ENCODE assay signal across 8 cellular contexts in the genomic region with DNA sequence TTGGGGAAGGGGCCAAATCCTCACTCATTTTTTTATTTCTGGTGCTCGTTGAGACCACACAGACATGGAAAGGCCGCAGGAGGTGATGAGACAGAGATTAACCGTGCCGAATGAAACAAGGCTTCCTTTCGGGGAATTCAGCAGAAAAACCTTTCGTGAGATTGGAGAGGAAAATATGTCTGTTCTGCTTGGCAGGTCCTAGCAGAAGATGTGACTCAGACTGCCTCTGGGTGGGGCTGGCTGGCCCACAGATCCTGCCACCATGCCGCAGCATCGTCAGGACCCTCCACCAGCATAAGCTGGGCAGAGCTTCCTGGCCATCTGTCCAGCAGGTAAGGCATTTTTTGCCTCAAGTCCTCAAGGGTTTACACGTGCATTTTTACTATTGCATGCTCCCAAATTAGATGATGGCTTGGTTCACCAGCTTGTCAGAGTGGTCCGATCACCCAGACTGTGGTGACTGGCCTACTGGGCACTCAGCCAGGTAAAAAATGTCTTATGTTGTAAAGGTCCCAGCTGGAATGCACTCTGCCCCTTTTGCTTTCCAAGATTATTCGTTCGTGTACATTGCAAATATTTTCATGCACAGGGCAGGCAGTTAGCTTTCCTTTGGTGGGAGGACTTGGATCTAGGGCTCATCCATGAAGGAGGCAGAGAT. TPM values are rescaled to one million over a fixed set of nuclear protein-coding genes. Genes with fewer than 3 reads are reported as not detected.
A peak's percentile ranks its signal among the peaks of the same experiment; 100 is the strongest.
DNase-seq lines count a peak whose midpoint lies in the region; ATAC-seq, FAIRE-seq and TF ChIP-seq lines count a peak whose summit lies in the region.

No MANE protein-coding gene starts in this region.

- no peak overlapping the region for H3K14ac ChIP-seq in H1 (ENCODE audit: insufficient read length)

- peak overlapping the region; percentile 100 for H3K4me3 Mint-ChIP-seq in activated CD4-positive, alpha-beta T cell treated with anti-CD3 and anti-CD28 coated beads, Interleukin-2, amount 10 ng/mL, durations not matched to agents 7 days and 5 days
- peak overlapping the region; percentile 93 to 100 (median 100) for H3K4me3 Mint-ChIP-seq in naive B cell
- H3K4me3 Mint-ChIP-seq in stimulated activated effector memory CD8-positive, alpha-beta T cell treated with anti-CD3 and anti-CD28 coated beads, Interleukin-12 subunit alpha, Interleukin-12 subunit beta, amount 100 ng/mL, for 72 hours, result peak overlapping the region; percentile 94

- H3K56ac ChIP-seq in H1 (replicated peaks; ENCODE audit: insufficient read length, low read depth, low read length), result no peak overlapping the region

- ATAC-seq in GM18867 (IDR thresholded peaks at IDR 0.05; ENCODE audit: unreplicated experiment), result peak; percentile 43
- ATAC-seq in naive B cell (ENCODE audit: low read depth in 2 of 2), result no peak
- ATAC-seq in stimulated activated effector memory CD8-positive, alpha-beta T cell treated with anti-CD3 and anti-CD28 coated beads, Interleukin-12 subunit alpha, Interleukin-12 subunit beta, amount 100 ng/mL, for 72 hours, result peak; percentile 70

- TF ChIP-seq POLR2A in H1 (IDR thresholded peaks at IDR 0.05; ENCODE audit: control extremely low read depth in 1 of 2, low read depth in 2 of 2, low read length in 2 of 2), result no peak

- POLR2A ChIA-PET in activated CD4-positive, alpha-beta T cell treated with anti-CD3 and anti-CD28 coated beads, Interleukin-2, amount 10 ng/mL, durations not matched to agents 7 days and 5 days (lab: Charles Lee), result interaction anchor here (0.8 to 1.6 kb wide), 3 partner anchors 19 to 32 kb away, joined by 5 to 6 read pairs (median 5); a partner anchor contains a TSS
- POLR2A ChIA-PET in H1 (lab: Charles Lee; ENCODE audit: partially characterized antibody), result interaction anchor here (0.8 to 3.3 kb wide), 14 partner anchors 9 to 48 kb away, joined by 3 to 30 read pairs (median 12); a partner anchor contains a TSS

- no peak overlapping the region for H2AK5ac ChIP-seq in H1 (ENCODE audit: low read depth, low read length)

- H3K4me1 ChIP-seq in H1 (replicated peaks in 1 of 4; ENCODE audit: control insufficient read depth in 3 of 4, insufficient read depth in 4 of 4, low read length in 3 of 4), result peaks cover 0 to 10% (median 8%) of the 10 kb centered on the region in 4 experiments; a peak in 6 of 7 replicates

- peak overlapping the region; percentile 93 to 100 for H3K4me2 ChIP-seq in H1 (ENCODE audit: insufficient read depth in 1 of 2, low read depth in 2 of 2, low read length in 2 of 2)

- H3K9me3 Mint-ChIP-seq in activated CD4-positive, alpha-beta T cell treated with anti-CD3 and anti-CD28 coated beads, Interleukin-2, amount 10 ng/mL, durations not matched to agents 7 days and 5 days, result no peaks in the 10 kb centered on the region
- H3K9me3 Mint-ChIP-seq in naive B cell, result no peaks in the 10 kb centered on the region
- H3K9me3 Mint-ChIP-seq in stimulated activated effector memory CD8-positive, alpha-beta T cell treated with anti-CD3 and anti-CD28 coated beads, Interleukin-12 subunit alpha, Interleukin-12 subunit beta, amount 100 ng/mL, for 72 hours, result no peaks in the 10 kb centered on the region

- peaks cover 9 to 18% (median 12%) of the 10 kb centered on the region in 4 experiments; a peak in 7 of 8 replicates for H3K36me3 ChIP-seq in H1 (ENCODE audit: control insufficient read depth in 2 of 4, insufficient read depth in 4 of 4, low read length in 3 of 4)

- H2BK20ac ChIP-seq in H1 (ENCODE audit: low read length), result 0 out of 2 replicates have a peak overlapping the region, but pooled peaks have one; percentile 61

- peak in 1 of 3 experiments; percentile 9; a peak in 1 of 4 replicates for TF ChIP-seq CTCF in H1 (IDR thresholded peaks at IDR 0.05; ENCODE audit: control extremely low read depth in 1 of 3, insufficient read depth in 1 of 3, low read depth in 1 of 3, low read length in 3 of 3)

- peaks cover 17% of the 10 kb centered on the region for H3K23me2 ChIP-seq in H1 (ENCODE audit: low read depth, low read length)

- peak overlapping the region; percentile 79 to 98 (median 90); a peak in 7 of 8 replicates for H3K4me3 ChIP-seq in H1 (ENCODE audit: extremely low read depth in 1 of 4, insufficient read depth in 2 of 4, low read depth in 3 of 4, low read length in 4 of 4)

- no peak overlapping the region for H3K4ac ChIP-seq in H1 (replicated peaks; ENCODE audit: insufficient read length, low read depth, low read length)

- peak overlapping the region; percentile 55 for H2BK12ac ChIP-seq in H1 (ENCODE audit: low read depth, low read length)

- peak overlapping the region; percentile 53; the same call in 1 of the 2 replicates for H2BK15ac ChIP-seq in H1 (ENCODE audit: low read length)

- H4K20me1 ChIP-seq in H1 (replicated peaks in 1 of 2; ENCODE audit: control insufficient read depth in 1 of 2, insufficient read depth in 2 of 2, low read length in 2 of 2), result peaks cover 0 to 5% of the 10 kb centered on the region in 2 experiments

- H3K79me2 ChIP-seq in H1 (ENCODE audit: control insufficient read depth in 1 of 2, insufficient read depth in 2 of 2, low read length in 2 of 2), result peaks cover 6 to 28% of the 10 kb centered on the region in 2 experiments; a peak in 3 of 4 replicates

- H4K91ac ChIP-seq in H1 (replicated peaks; ENCODE audit: insufficient read length, low read length), result no peak overlapping the region

- no peak overlapping the region for H4K5ac ChIP-seq in H1 (ENCODE audit: insufficient read length, low read depth, low read length)

- H3K27ac ChIP-seq in H1 (ENCODE audit: low read depth, low read length), result no peak overlapping the region

- CTCF ChIA-PET in activated CD4-positive, alpha-beta T cell treated with anti-CD3 and anti-CD28 coated beads, Interleukin-2, amount 10 ng/mL, durations not matched to agents 7 days and 5 days (lab: Charles Lee), result interaction anchor here (0.9 to 3.3 kb wide), 10 partner anchors 8 to 195 kb away, joined by 3 to 18 read pairs (median 4); a partner anchor contains a TSS
- CTCF ChIA-PET in H1 (lab: Charles Lee; ENCODE audit: partially characterized antibody), result interaction anchor here (0.7 to 21.5 kb wide), 10 partner anchors 11 to 160 kb away, joined by 3 to 247 read pairs (median 4); a partner anchor contains a TSS

- H3K4me1 Mint-ChIP-seq in activated CD4-positive, alpha-beta T cell treated with anti-CD3 and anti-CD28 coated beads, Interleukin-2, amount 10 ng/mL, durations not matched to agents 7 days and 5 days, result peaks cover 38% of the 10 kb centered on the region
- peaks cover 23 to 42% (median 31%) of the 10 kb centered on the region in 3 donors for H3K4me1 Mint-ChIP-seq in naive B cell
- peaks cover 49% of the 10 kb centered on the region for H3K4me1 Mint-ChIP-seq in stimulated activated effector memory CD8-positive, alpha-beta T cell treated with anti-CD3 and anti-CD28 coated beads, Interleukin-12 subunit alpha, Interleukin-12 subunit beta, amount 100 ng/mL, for 72 hours

- H3K23ac ChIP-seq in H1 (ENCODE audit: insufficient read length), result no peak overlapping the region

- peak overlapping the region; percentile 100 for H3K27ac Mint-ChIP-seq in activated CD4-positive, alpha-beta T cell treated with anti-CD3 and anti-CD28 coated beads, Interleukin-2, amount 10 ng/mL, durations not matched to agents 7 days and 5 days
- H3K27ac Mint-ChIP-seq in naive B cell, result peak overlapping the region; percentile 34 to 96 (median 86)
- peak overlapping the region; percentile 99 for H3K27ac Mint-ChIP-seq in stimulated activated effector memory CD8-positive, alpha-beta T cell treated with anti-CD3 and anti-CD28 coated beads, Interleukin-12 subunit alpha, Interleukin-12 subunit beta, amount 100 ng/mL, for 72 hours

- TF ChIP-seq EP300 in H1 (IDR thresholded peaks at IDR 0.05; ENCODE audit: borderline replicate concordance in 1 of 2, low read depth in 2 of 2, low read length in 2 of 2), result no peak

- no peak overlapping the region; the same call in 1 of the 2 replicates for H2BK5ac ChIP-seq in H1 (ENCODE audit: low read depth, low read length)

- no peaks in the 10 kb centered on the region; the same call in 1 of the 2 replicates for H3K79me1 ChIP-seq in H1 (ENCODE audit: low read depth, low read length)

- H4K8ac ChIP-seq in H1 (ENCODE audit: extremely low read depth, insufficient read depth, low read length), result no peak overlapping the region

- H3K9me3 ChIP-seq in H1 (ENCODE audit: insufficient read depth in 2 of 2, low read depth in 1 of 2, low read length in 1 of 2), result no peaks in the 10 kb centered on the region

- no peak overlapping the region for H2BK120ac ChIP-seq in H1 (replicated peaks; ENCODE audit: low read depth, low read length)

- no peak overlapping the region for H3K18ac ChIP-seq in H1 (ENCODE audit: extremely low read depth, low read length)

- H3K9ac ChIP-seq in H1 (replicated peaks in 1 of 4; ENCODE audit: extremely low read depth in 1 of 4, low read depth in 3 of 4, low read length in 3 of 4), result peak overlapping the region in 3 of 4 experiments; percentile 95 to 97 (median 97); a peak in 5 of 7 replicates

- DNase-seq in AG20443 (ENCODE audit: low spot score) (peak; percentile 86), M059J (ENCODE audit: low read depth) (peak; percentile 93), H1 (ENCODE audit: low read depth in 1 of 2, low spot score in 2 of 2) (no peak), naive B cell (no peak), mesenteric fat pad (ENCODE audit: low spot score) (no peak)
- DNase-seq in activated CD4-positive, alpha-beta T cell treated with anti-CD3 and anti-CD28 coated beads, Interleukin-2, amount 10 ng/mL, durations not matched to agents 7 days and 5 days, result peak; percentile 61
- DNase-seq in stimulated activated effector memory CD8-positive, alpha-beta T cell treated with anti-CD3 and anti-CD28 coated beads, Interleukin-12 subunit alpha, Interleukin-12 subunit beta, amount 100 ng/mL, for 72 hours (ENCODE audit: low spot score in 2 of 2), result peak; percentile 36 to 83

- 71% methylated on average over 12 of the region's 12 CpGs; no CpG with 5 or more reads in 1 of the 2 experiments for WGBS in H1 (ENCODE audit: extremely low coverage in 1 of 2, insufficient coverage in 1 of 2, insufficient read length in 1 of 2, insufficient replicate concordance in 2 of 2, low coverage in 1 of 2, low lambda C conversion rate in 2 of 2, missing lambda C conversion rate in 1 of 2), 2 experiments

- TF ChIP-seq RAD21 in H1 (IDR thresholded peaks at IDR 0.05 in 1 of 2, conservative IDR thresholded peaks at IDR 0.05 in 1 of 2; ENCODE audit: low read depth in 2 of 2, low read length in 2 of 2), result no peak

- peaks cover 34% of the 10 kb centered on the region for H3K36me3 Mint-ChIP-seq in activated CD4-positive, alpha-beta T cell treated with anti-CD3 and anti-CD28 coated beads, Interleukin-2, amount 10 ng/mL, durations not matched to agents 7 days and 5 days (ENCODE audit: low read depth)
- peaks cover 10 to 11% of the 10 kb centered on the region in 2 donors for H3K36me3 Mint-ChIP-seq in naive B cell
- H3K36me3 Mint-ChIP-seq in stimulated activated effector memory CD8-positive, alpha-beta T cell treated with anti-CD3 and anti-CD28 coated beads, Interleukin-12 subunit alpha, Interleukin-12 subunit beta, amount 100 ng/mL, for 72 hours, result peaks cover 74% of the 10 kb centered on the region

- no peaks in the 10 kb centered on the region for H3K27me3 ChIP-seq in H1 (replicated peaks in 1 of 4; ENCODE audit: control insufficient read depth in 3 of 4, extremely low read depth in 1 of 4, insufficient read depth in 3 of 4, low read length in 3 of 4)

- H2AFZ ChIP-seq in H1 (ENCODE audit: low read length), result no peak overlapping the region

- FAIRE-seq in H1 (lab: Jason Lieb, UNC), result no peak

- no peaks in the 10 kb centered on the region for H3K27me3 Mint-ChIP-seq in activated CD4-positive, alpha-beta T cell treated with anti-CD3 and anti-CD28 coated beads, Interleukin-2, amount 10 ng/mL, durations not matched to agents 7 days and 5 days
- no peaks in the 10 kb centered on the region for H3K27me3 Mint-ChIP-seq in naive B cell

RNA-seq across cellular contexts. Expression of a gene that starts 1.5 kb away (rescaled TPM):
- total RNA-seq in M059J (2014; rRNA removed; shearing (Covaris generic)), result 21.2 and 23.2 TPM in 2 replicates
- total RNA-seq in activated CD4-positive, alpha-beta T cell treated with anti-CD3 and anti-CD28 coated beads, Interleukin-2, amount 10 ng/mL, durations not matched to agents 7 days and 5 days, result 100 to 1,000 TPM; 156 to 166 TPM
- 65.2 and 70.7 TPM in 2 replicates for total RNA-seq in H1 (2021; fragmentation: NEBNext Ultra II Directional; extraction: Animal tissue kit (Norgen Biotek cat#: 25700))
- polyA plus RNA-seq in H1 (2011; rRNA removed) (97.2 and 112 TPM in 2 replicates), naive B cell (ENCODE audit: low read depth in 6 of 6) (10 to 100 TPM in 5 of 6 donors, 1 to 10 TPM in 1; 6.5 to 25.3 (median 22.9) TPM)
- polyA plus RNA-seq in H1 (2011; cell fraction: cytosol; rRNA removed), result 130 TPM
- polyA plus RNA-seq in H1 (2011; cell fraction: nucleus; rRNA removed), result 209 TPM
- 122 to 126 TPM (median 125 TPM) in 4 replicates for polyA plus RNA-seq in H1 (2012, experiment 1 of 2)
- 123 TPM for polyA plus RNA-seq in H1 (2012, experiment 2 of 2)
- polyA plus RNA-seq in H1 (2013, experiment 1 of 2), result 56.8 TPM
- polyA plus RNA-seq in H1 (2013, experiment 2 of 2), result 53.9 TPM
- polyA minus RNA-seq in H1 (2011; rRNA and poly(A)+ RNA removed), result 82.9 and 91.7 TPM in 2 replicates
- 45.6 TPM for polyA minus RNA-seq in H1 (2011; cell fraction: cytosol; rRNA and poly(A)+ RNA removed)
- 87.7 TPM for polyA minus RNA-seq in H1 (2011; cell fraction: nucleus; rRNA and poly(A)+ RNA removed)
- 21.0 TPM for total RNA-seq in mesenteric fat pad

RNA-seq across cellular contexts. Expression of a gene that starts 30.0 kb away (rescaled TPM):
- 13.3 and 15.8 TPM in 2 replicates for total RNA-seq in M059J (2014; rRNA removed; shearing (Covaris generic))
- total RNA-seq in activated CD4-positive, alpha-beta T cell treated with anti-CD3 and anti-CD28 coated beads, Interleukin-2, amount 10 ng/mL, durations not matched to agents 7 days and 5 days, result 1 to 10 TPM; 1.8 to 2.2 TPM
- 47.2 and 59.3 TPM in 2 replicates for total RNA-seq in H1 (2021; fragmentation: NEBNext Ultra II Directional; extraction: Animal tissue kit (Norgen Biotek cat#: 25700))
- polyA plus RNA-seq in H1 (2011; rRNA removed), result 23.8 and 40.4 TPM in 2 replicates
- polyA plus RNA-seq in H1 (2011; cell fraction: cytosol; rRNA removed), result 48.2 TPM
- 53.1 TPM for polyA plus RNA-seq in H1 (2011; cell fraction: nucleus; rRNA removed)
- 42.7 to 57.4 TPM (median 54.6 TPM) in 4 replicates for polyA plus RNA-seq in H1 (2012, experiment 1 of 2)
- polyA plus RNA-seq in H1 (2012, experiment 2 of 2), result 30.2 TPM
- 18.7 TPM for polyA plus RNA-seq in H1 (2013, experiment 1 of 2)
- 19.4 TPM for polyA plus RNA-seq in H1 (2013, experiment 2 of 2)
- polyA minus RNA-seq in H1 (2011; rRNA and poly(A)+ RNA removed), result 13.8 and 17.7 TPM in 2 replicates
- 36.3 TPM for polyA minus RNA-seq in H1 (2011; cell fraction: cytosol; rRNA and poly(A)+ RNA removed)
- polyA minus RNA-seq in H1 (2011; cell fraction: nucleus; rRNA and poly(A)+ RNA removed), result 25.6 TPM
- under 1 TPM in 2 of 6 donors, not detected in 4; 0.41 to 0.49 TPM for polyA plus RNA-seq in naive B cell (ENCODE audit: low read depth in 6 of 6)
- 14.9 TPM for total RNA-seq in mesenteric fat pad

RNA-seq across cellular contexts. Expression of a gene that starts 32.3 kb away (rescaled TPM):
- total RNA-seq in M059J (2014; rRNA removed; shearing (Covaris generic)), result 74.4 and 98.8 TPM in 2 replicates
- 10 to 100 TPM; 28.0 to 31.7 TPM for total RNA-seq in activated CD4-positive, alpha-beta T cell treated with anti-CD3 and anti-CD28 coated beads, Interleukin-2, amount 10 ng/mL, durations not matched to agents 7 days and 5 days
- 17.8 and 18.9 TPM in 2 replicates for total RNA-seq in H1 (2021; fragmentation: NEBNext Ultra II Directional; extraction: Animal tissue kit (Norgen Biotek cat#: 25700))
- polyA plus RNA-seq in H1 (2011; rRNA removed) (19.8 and 24.4 TPM in 2 replicates), naive B cell (ENCODE audit: low read depth in 6 of 6) (1 to 10 TPM in 5 of 6 donors, not detected in 1; 1.6 to 8.1 (median 2.2) TPM)
- 13.4 TPM for polyA plus RNA-seq in H1 (2011; cell fraction: cytosol; rRNA removed)
- polyA plus RNA-seq in H1 (2011; cell fraction: nucleus; rRNA removed), result 39.9 TPM
- 12.4 to 23.5 TPM (median 21.2 TPM) in 4 replicates for polyA plus RNA-seq in H1 (2012, experiment 1 of 2)
- polyA plus RNA-seq in H1 (2012, experiment 2 of 2), result 14.1 TPM
- 21.3 TPM for polyA plus RNA-seq in H1 (2013, experiment 1 of 2)
- 21.1 TPM for polyA plus RNA-seq in H1 (2013, experiment 2 of 2)
- polyA minus RNA-seq in H1 (2011; rRNA and poly(A)+ RNA removed), result 21.8 and 29.4 TPM in 2 replicates
- polyA minus RNA-seq in H1 (2011; cell fraction: cytosol; rRNA and poly(A)+ RNA removed), result 19.7 TPM
- 36.9 TPM for polyA minus RNA-seq in H1 (2011; cell fraction: nucleus; rRNA and poly(A)+ RNA removed)
- total RNA-seq in mesenteric fat pad, result 38.2 TPM

RNA-seq across cellular contexts. Expression of a gene that starts 39.6 kb away (rescaled TPM):
- 119 and 130 TPM in 2 replicates for total RNA-seq in M059J (2014; rRNA removed; shearing (Covaris generic))
- total RNA-seq in activated CD4-positive, alpha-beta T cell treated with anti-CD3 and anti-CD28 coated beads, Interleukin-2, amount 10 ng/mL, durations not matched to agents 7 days and 5 days, result 100 to 1,000 TPM in 1 of 2 experiments, 10 to 100 TPM in 1; 88.1 to 103 TPM
- total RNA-seq in H1 (2021; fragmentation: NEBNext Ultra II Directional; extraction: Animal tissue kit (Norgen Biotek cat#: 25700)), result 50.0 and 50.2 TPM in 2 replicates
- polyA plus RNA-seq in H1 (2011; rRNA removed) (64.0 and 107 TPM in 2 replicates), naive B cell (ENCODE audit: low read depth in 6 of 6) (100 to 1,000 TPM in 3 of 6 donors, 10 to 100 TPM in 3; 87.2 to 127 (median 100) TPM)
- polyA plus RNA-seq in H1 (2011; cell fraction: cytosol; rRNA removed), result 87.8 TPM
- polyA plus RNA-seq in H1 (2011; cell fraction: nucleus; rRNA removed), result 162 TPM
- polyA plus RNA-seq in H1 (2012, experiment 1 of 2), result 56.0 to 96.2 TPM (median 61.7 TPM) in 4 replicates
- polyA plus RNA-seq in H1 (2012, experiment 2 of 2), result 155 TPM
- polyA plus RNA-seq in H1 (2013, experiment 1 of 2), result 39.1 TPM
- polyA plus RNA-seq in H1 (2013, experiment 2 of 2), result 37.9 TPM
- polyA minus RNA-seq in H1 (2011; rRNA and poly(A)+ RNA removed), result 98.7 and 104 TPM in 2 replicates
- 34.2 TPM for polyA minus RNA-seq in H1 (2011; cell fraction: cytosol; rRNA and poly(A)+ RNA removed)
- polyA minus RNA-seq in H1 (2011; cell fraction: nucleus; rRNA and poly(A)+ RNA removed), result 96.4 TPM
- 57.0 TPM for total RNA-seq in mesenteric fat pad

RNA-seq across cellular contexts. Expression of a gene that starts 41.5 kb away (rescaled TPM):
- 7.7 and 13.1 TPM in 2 replicates for total RNA-seq in M059J (2014; rRNA removed; shearing (Covaris generic))
- total RNA-seq in activated CD4-positive, alpha-beta T cell treated with anti-CD3 and anti-CD28 coated beads, Interleukin-2, amount 10 ng/mL, durations not matched to agents 7 days and 5 days, result 10 to 100 TPM in 1 of 2 experiments, 1 to 10 TPM in 1; 8.4 to 10.0 TPM
- 19.9 and 21.2 TPM in 2 replicates for total RNA-seq in H1 (2021; fragmentation: NEBNext Ultra II Directional; extraction: Animal tissue kit (Norgen Biotek cat#: 25700))
- polyA plus RNA-seq in H1 (2011; rRNA removed), result 42.1 and 51.5 TPM in 2 replicates
- polyA plus RNA-seq in H1 (2011; cell fraction: cytosol; rRNA removed), result 39.9 TPM
- 58.5 TPM for polyA plus RNA-seq in H1 (2011; cell fraction: nucleus; rRNA removed)
- polyA plus RNA-seq in H1 (2012, experiment 1 of 2), result 24.9 to 28.6 TPM (median 27.6 TPM) in 4 replicates
- 19.2 TPM for polyA plus RNA-seq in H1 (2012, experiment 2 of 2)
- polyA plus RNA-seq in H1 (2013, experiment 1 of 2), result 11.7 TPM
- polyA plus RNA-seq in H1 (2013, experiment 2 of 2), result 11.6 TPM
- 34.2 and 36.4 TPM in 2 replicates for polyA minus RNA-seq in H1 (2011; rRNA and poly(A)+ RNA removed)
- polyA minus RNA-seq in H1 (2011; cell fraction: cytosol; rRNA and poly(A)+ RNA removed), result 18.3 TPM
- polyA minus RNA-seq in H1 (2011; cell fraction: nucleus; rRNA and poly(A)+ RNA removed), result 18.3 TPM
- polyA plus RNA-seq in naive B cell (ENCODE audit: low read depth in 6 of 6), result 10 to 100 TPM in 1 of 6 donors, 1 to 10 TPM in 5; 3.2 to 12.5 (median 5.2) TPM
- 73.2 TPM for total RNA-seq in mesenteric fat pad

Comparison
In these comparisons a context has a peak if more than half of its experiments do, and no peak if none do; other contexts are left out.
1. DNase-seq: peak in AG20443 (single experiment), M059J (single experiment), activated CD4-positive, alpha-beta T cell treated with anti-CD3 and anti-CD28 coated beads, Interleukin-2, amount 10 ng/mL, durations not matched to agents 7 days and 5 days (single experiment) and stimulated activated effector memory CD8-positive, alpha-beta T cell treated with anti-CD3 and anti-CD28 coated beads, Interleukin-12 subunit alpha, Interleukin-12 subunit beta, amount 100 ng/mL, for 72 hours (2 of 2); none in H1 (0 of 2), naive B cell (single experiment) and mesenteric fat pad (single experiment).
2. ATAC-seq: peak in GM18867 (single experiment) and stimulated activated effector memory CD8-positive, alpha-beta T cell treated with anti-CD3 and anti-CD28 coated beads, Interleukin-12 subunit alpha, Interleukin-12 subunit beta, amount 100 ng/mL, for 72 hours (single experiment); none in naive B cell (0 of 2).
3. Peak in every context shown above with its lines, with median percentiles within 50 percentile points of each other: H3K27ac Mint-ChIP-seq and H3K4me3 Mint-ChIP-seq.